In genomic region chr10:121553455-121553854, GRCh38 we compare ENCODE assay signal across 1 cellular context.
TF ChIP-seq lines count a peak whose summit lies in the region.

No MANE protein-coding gene starts in this region.

TF ChIP-seq in GM23338, 12 proteins besides CTCF, POLR2A, EP300 and RAD21 (continued from another document):
- TF ChIP-seq ZNF462 (CRISPR knock-in tag; IDR thresholded peaks at IDR 0.05) (no peak), NANOG (IDR thresholded peaks at IDR 0.05; ENCODE audit: borderline replicate concordance) (no peak), EZH2 (IDR thresholded peaks at IDR 0.05; ENCODE audit: low read depth, unreplicated experiment) (no peak), EZH2phosphoT487 (IDR thresholded peaks at IDR 0.05; ENCODE audit: unreplicated experiment) (no peak), ZNF114 (CRISPR knock-in tag; IDR thresholded peaks at IDR 0.05) (no peak), JUNB (IDR thresholded peaks at IDR 0.05; ENCODE audit: unreplicated experiment) (no peak), POLR2AphosphoS5 (IDR thresholded peaks at IDR 0.05; ENCODE audit: low read depth) (no peak)
